In genomic region chr4:30870513-30870912, GRCh38 we compare ENCODE assay signal across 11 cellular contexts.
"Had no signal": no experiment of that assay in that cellular context is flagged by ENCODE, and none has a peak within 500 bp of the region (broad histone marks: within the 10 kb centered on the region; RNA-seq: fewer than 3 reads in every experiment).

No MANE protein-coding gene starts in this region.

- H3K36me3 Mint-ChIP-seq: activated CD4-positive, alpha-beta memory T cell treated with anti-CD3 and anti-CD28 coated beads for 36 hours; activated naive CD8-positive, alpha-beta T cell; natural killer cell treated with Interleukin-12 subunit alpha and Interleukin-12 subunit beta and Interleukin-15 and Interleukin-18, amount 100 ng/mL, for 72 hours had no signal

- H3K36me3 ChIP-seq: prostate gland had no signal

- H3K4me3 ChIP-seq: prostate gland had no signal

- H3K27me3 Mint-ChIP-seq: activated CD4-positive, alpha-beta memory T cell treated with anti-CD3 and anti-CD28 coated beads for 36 hours; activated naive CD8-positive, alpha-beta T cell; natural killer cell treated with Interleukin-12 subunit alpha and Interleukin-12 subunit beta and Interleukin-15 and Interleukin-18, amount 100 ng/mL, for 72 hours had no signal

- H3K4me3 Mint-ChIP-seq: activated CD4-positive, alpha-beta memory T cell treated with anti-CD3 and anti-CD28 coated beads for 36 hours; activated naive CD8-positive, alpha-beta T cell; activated T-cell treated with anti-CD3 and anti-CD28 coated beads, Interleukin-2, amount 50 U/mL, for 4 hours; natural killer cell treated with Interleukin-12 subunit alpha and Interleukin-12 subunit beta and Interleukin-15 and Interleukin-18, amount 100 ng/mL, for 72 hours had no signal

- H3K9me3 ChIP-seq: prostate gland had no signal

- H3K27ac Mint-ChIP-seq: activated CD4-positive, alpha-beta memory T cell treated with anti-CD3 and anti-CD28 coated beads for 36 hours; activated naive CD8-positive, alpha-beta T cell; natural killer cell treated with Interleukin-12 subunit alpha and Interleukin-12 subunit beta and Interleukin-15 and Interleukin-18, amount 100 ng/mL, for 72 hours had no signal

- H3K27ac ChIP-seq: prostate gland had no signal

- ATAC-seq: activated T-cell treated with anti-CD3 and anti-CD28 coated beads, Interleukin-2, amount 50 U/mL, for 4 hours; left cardiac atrium; natural killer cell treated with Interleukin-12 subunit alpha and Interleukin-12 subunit beta and Interleukin-15 and Interleukin-18, amount 100 ng/mL, for 72 hours; stimulated activated naive CD8-positive, alpha-beta T cell treated with anti-CD3 and anti-CD28 coated beads, Interleukin-15, Interleukin-2, amounts not matched to agents 100 U/mL and 50 U/mL, for 24 hours had no signal

- DNase-seq: activated CD4-positive, alpha-beta memory T cell treated with anti-CD3 and anti-CD28 coated beads for 36 hours; activated CD4-positive, alpha-beta T cell treated with anti-CD3 and anti-CD28 coated beads for 1 hour; activated gamma-delta T cell; activated T-cell treated with anti-CD3 and anti-CD28 coated beads, Interleukin-2, amount 50 U/mL, for 4 hours; left cardiac atrium; stimulated activated CD4-positive, alpha-beta T cell treated with anti-CD3 and anti-CD28 coated beads, Interleukin-12 subunit alpha, Interleukin-12 subunit beta, amount 100 ng/mL, for 4 hours; stimulated activated naive CD8-positive, alpha-beta T cell treated with anti-CD3 and anti-CD28 coated beads, Interleukin-15, Interleukin-2, amounts not matched to agents 100 U/mL and 50 U/mL, for 24 hours; T-helper 9 cell had no signal
